In the genomic region with DNA sequence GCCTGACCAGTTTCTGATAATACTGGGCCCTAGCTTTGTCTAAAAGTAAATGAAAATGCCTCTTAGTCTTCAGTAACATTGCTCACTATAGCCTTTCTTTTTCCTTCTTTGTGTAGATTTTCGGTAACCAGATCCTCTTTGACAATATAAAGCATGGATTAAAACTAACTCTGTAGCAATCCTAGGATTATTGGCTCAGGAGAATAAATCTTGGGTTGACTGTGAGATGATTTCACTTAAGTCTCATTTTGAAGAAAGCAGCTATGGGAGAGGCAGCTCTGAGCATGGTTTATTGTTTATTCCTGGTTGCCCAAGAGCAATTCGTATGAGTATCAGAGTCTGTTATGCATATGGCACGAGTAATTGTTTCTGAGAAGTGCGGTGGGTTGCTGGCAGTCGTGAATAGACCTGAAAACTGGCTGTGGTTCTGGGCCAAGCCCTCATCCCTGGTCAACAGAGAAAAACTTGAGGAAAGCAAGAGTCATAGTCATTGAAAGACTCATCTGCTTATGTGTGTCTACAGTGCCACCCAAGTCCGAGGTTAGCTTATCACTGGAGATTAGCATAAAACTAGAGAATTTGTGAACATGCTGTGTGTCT, we compare ENCODE assay signal across 3 cellular contexts.
TF ChIP-seq lines count a peak whose summit lies in the region.

No MANE protein-coding gene starts in this region.

TF ChIP-seq in IMR-90, 13 proteins besides CTCF, POLR2A, EP300 and RAD21:
- TF ChIP-seq MAFK (IDR thresholded peaks at IDR 0.05; ENCODE audit: low read depth, low read length) (no peak), BHLHE40 (IDR thresholded peaks at IDR 0.05; ENCODE audit: low read depth, low read length) (0 out of 2 replicates have a peak, but pooled peaks have one; percentile 5)

TF ChIP-seq in K562, 482 proteins besides CTCF, POLR2A, EP300 and RAD21:
- TF ChIP-seq TSC22D4 (tag; IDR thresholded peaks at IDR 0.05): no peak
- TF ChIP-seq TFAM (CRISPR knock-in tag; conservative IDR thresholded peaks at IDR 0.05): no peak
- TF ChIP-seq TAL1 (IDR thresholded peaks at IDR 0.05): no peak
- no peak for TF ChIP-seq BDP1 (IDR thresholded peaks at IDR 0.05; ENCODE audit: insufficient read depth, insufficient read length)

TF ChIP-seq in SK-N-SH, 30 proteins besides CTCF, POLR2A, EP300 and RAD21:
- TF ChIP-seq, protein P1, sequence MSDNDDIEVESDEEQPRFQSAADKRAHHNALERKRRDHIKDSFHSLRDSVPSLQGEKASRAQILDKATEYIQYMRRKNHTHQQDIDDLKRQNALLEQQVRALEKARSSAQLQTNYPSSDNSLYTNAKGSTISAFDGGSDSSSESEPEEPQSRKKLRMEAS (IDR thresholded peaks at IDR 0.05; ENCODE audit: low read depth): no peak
- TF ChIP-seq TEAD4 (IDR thresholded peaks at IDR 0.05; ENCODE audit: borderline replicate concordance, insufficient read depth): no peak
